In genomic region chr5:51378415-51378777, GRCh38 we compare ENCODE assay signal across 15 cellular contexts. TPM values are rescaled to one million over a fixed set of nuclear protein-coding genes. Genes with fewer than 3 reads are reported as not detected.
DNase-seq lines count a peak whose midpoint lies in the region; ATAC-seq and TF ChIP-seq lines count a peak whose summit lies in the region.
"Had no signal": no experiment of that assay in that cellular context is flagged by ENCODE, and none has a peak within 500 bp of the region (broad histone marks: within the 10 kb centered on the region; RNA-seq: fewer than 3 reads in every experiment).

No MANE protein-coding gene starts in this region.

- DNase-seq in BE2C: peak; percentile 55
- no peak for DNase-seq in MG63
- DNase-seq in chondrocyte (ENCODE audit: low spot score): no peak
- no peak for DNase-seq in medulla oblongata (ENCODE audit: extremely low spot score)
- DNase-seq in mesenteric fat pad (ENCODE audit: low spot score): no peak
- DNase-seq in natural killer cell: no peak
- DNase-seq: activated B cell treated with CpG ODN at 0.5 μM for 24 hours; activated effector memory CD4-positive, alpha-beta T cell treated with Interleukin-2 at 50 U/mL for 16 hours; GDM1; NCI-H146; stimulated activated CD4-positive, alpha-beta T cell treated with anti-CD3 and anti-CD28 coated beads, Interleukin-1b, Interleukin-23, amount 100 ng/mL, for 48 hours had no signal

- no peaks in the 10 kb centered on the region for H3K36me3 ChIP-seq in BE2C
- H3K36me3 ChIP-seq in MG63: no peaks in the 10 kb centered on the region
- H3K36me3 ChIP-seq in muscle layer of duodenum (ENCODE audit: control insufficient read depth in 1 of 2, insufficient read depth in 2 of 2, low read length in 2 of 2): no peaks in the 10 kb centered on the region

- intact Hi-C loops in natural killer cell (cut with micrococcal nuclease): no loop called here

- H3K36me3 Mint-ChIP-seq in chondrocyte (ENCODE audit: low read depth): peaks cover 7% of the 10 kb centered on the region
- H3K36me3 Mint-ChIP-seq in natural killer cell: peaks cover 43% of the 10 kb centered on the region

- peak overlapping the region; percentile 88 for H3K4me3 ChIP-seq in BE2C (ENCODE audit: low read depth, low read length)
- peak overlapping the region; percentile 45 for H3K4me3 ChIP-seq in MG63
- H3K4me3 ChIP-seq in muscle layer of duodenum (ENCODE audit: low read depth in 1 of 2, low read length in 2 of 2): peak overlapping the region; percentile 30 to 42

- H3K27ac ChIP-seq in muscle layer of duodenum (ENCODE audit: low read length): no peak overlapping the region

- ATAC-seq in HG02840 (IDR thresholded peaks at IDR 0.05; ENCODE audit: low FRiP score, unreplicated experiment) (no peak), natural killer cell (no peak)

- peaks cover 28% of the 10 kb centered on the region for H3K4me1 Mint-ChIP-seq in chondrocyte (ENCODE audit: low read depth)
- peaks cover 0 to 5% of the 10 kb centered on the region in 2 donors for H3K4me1 Mint-ChIP-seq in natural killer cell
- H3K4me1 Mint-ChIP-seq: activated B cell treated with CpG ODN at 0.5 μM for 24 hours had no signal

- H3K27me3 Mint-ChIP-seq in chondrocyte (ENCODE audit: low read depth) (peaks cover 86% of the 10 kb centered on the region), natural killer cell (ENCODE audit: low read depth in 2 of 2) (peaks cover 61 to 76% of the 10 kb centered on the region in 2 donors)

- no peak overlapping the region for H3K27ac Mint-ChIP-seq in chondrocyte (ENCODE audit: unreplicated experiment)
- H3K27ac Mint-ChIP-seq in natural killer cell: no peak overlapping the region
- H3K27ac Mint-ChIP-seq: activated B cell treated with CpG ODN at 0.5 μM for 24 hours had no signal

- H3K4me1 ChIP-seq in BE2C (peaks cover 12% of the 10 kb centered on the region), muscle layer of duodenum (ENCODE audit: control insufficient read depth in 1 of 2, insufficient read depth in 2 of 2, low read length in 2 of 2) (peaks cover 0 to 28% of the 10 kb centered on the region in 2 donors)

- H3K9me3 Mint-ChIP-seq in chondrocyte (ENCODE audit: low read depth) (no peaks in the 10 kb centered on the region), natural killer cell (peaks cover 4 to 9% of the 10 kb centered on the region in 2 donors)

- H3K27me3 ChIP-seq in BE2C (no peaks in the 10 kb centered on the region), MG63 (peaks cover 4% of the 10 kb centered on the region; the same call in 1 of the 2 replicates), muscle layer of duodenum (ENCODE audit: low read depth, low read length) (peaks cover 52% of the 10 kb centered on the region)

- no peak for TF ChIP-seq CTCF in BE2C (IDR thresholded peaks at IDR 0.05; ENCODE audit: low read depth, low read length)
- TF ChIP-seq CTCF in chondrocyte (IDR thresholded peaks at IDR 0.05): no peak
- no peak for TF ChIP-seq CTCF in natural killer cell (IDR thresholded peaks at IDR 0.05)

- H3K4me3 Mint-ChIP-seq in chondrocyte (ENCODE audit: unreplicated experiment): peak overlapping the region; percentile 23
- no peak overlapping the region for H3K4me3 Mint-ChIP-seq in natural killer cell
- H3K4me3 Mint-ChIP-seq: activated B cell treated with CpG ODN at 0.5 μM for 24 hours had no signal

- H3K9me3 ChIP-seq in BE2C (no peaks in the 10 kb centered on the region), MG63 (no peaks in the 10 kb centered on the region), muscle layer of duodenum (ENCODE audit: control insufficient read depth in 1 of 2, low read length in 2 of 2) (no peaks in the 10 kb centered on the region)

RNA-seq across cellular contexts. Expression of gene ISL1, which starts 4.9 kb away (rescaled TPM):
- 79.9 TPM for polyA plus RNA-seq in BE2C (2012; ENCODE audit: insufficient read depth, insufficient read length, low read depth)
- 0.20 and 1.2 TPM in 2 replicates for total RNA-seq in MG63 (2014; rRNA removed; shearing (Covaris generic); ENCODE audit: low replicate concordance)
- not detected in 3 replicates for total RNA-seq in chondrocyte
- 0.29 TPM for total RNA-seq in mesenteric fat pad
- not detected for total RNA-seq in natural killer cell
- total RNA-seq: activated B cell treated with CpG ODN at 0.5 μM for 24 hours, glomerular endothelial cell, myocyte had no signal

Comparison
In these comparisons a context has a peak if more than half of its experiments do, and no peak if none do; other contexts are left out.
1. H3K4me3 ChIP-seq: peak in every context shown above with its lines; median percentile 88 in BE2C; 45 in MG63; 36 in muscle layer of duodenum.